In genomic region chr17:64732336-64733006, GRCh38 we compare ENCODE assay signal across 15 cellular contexts.
DNase-seq lines count a peak whose midpoint lies in the region; ATAC-seq, FAIRE-seq and TF ChIP-seq lines count a peak whose summit lies in the region.
"Had no signal": no experiment of that assay in that cellular context is flagged by ENCODE, and none has a peak within 500 bp of the region (broad histone marks: within the 10 kb centered on the region; RNA-seq: fewer than 3 reads in every experiment).

No MANE protein-coding gene starts in this region.

- peak overlapping the region; percentile 78 for H3K4me2 ChIP-seq in A549
- H3K4me2 ChIP-seq in IMR-90 (ENCODE audit: low read depth, low read length), result peak overlapping the region; percentile 20

- H4K20me1 ChIP-seq in IMR-90 (ENCODE audit: insufficient read depth, low read length), result no peaks in the 10 kb centered on the region

- peaks cover 0 to 2% (median 0%) of the 10 kb centered on the region in 8 donors for H3K9me3 Mint-ChIP-seq in CD4-positive, alpha-beta memory T cell
- no peaks in the 10 kb centered on the region for H3K9me3 Mint-ChIP-seq in activated T-helper 2 cell treated with anti-CD3 and anti-CD28 coated beads, Interferon-gamma antibody, Interleukin-2, Interleukin-4, amounts not matched to agents 10 μg/mL and 5 μg/mL and 100 μg/mL, durations not matched to agents 14 hours and 24 hours and 36 hours
- H3K9me3 Mint-ChIP-seq in stimulated activated memory B cell treated with anti-CD40 and anti-IgM and Interleukin-4, amounts not matched to agents 10 μg/mL and 1 μg/mL and 100 μg/mL, for 72 hours, result no peaks in the 10 kb centered on the region

- dilution Hi-C loops in IMR-90 (cut with HindIII; ENCODE audit: low sequenced_read_pairs, unreplicated experiment), result no loop called here

- H3K9ac ChIP-seq in IMR-90 (ENCODE audit: low read depth, low read length), result no peak overlapping the region

- H3K4ac ChIP-seq in IMR-90 (ENCODE audit: low read depth, low read length), result peak overlapping the region; percentile 97

- H3K9me3 ChIP-seq in A549 (no peaks in the 10 kb centered on the region), IMR-90 (ENCODE audit: control insufficient read depth, insufficient read depth, low read length) (no peaks in the 10 kb centered on the region)
- H3K9me3 ChIP-seq in CD4-positive, alpha-beta memory T cell (ENCODE audit: control insufficient read depth in 1 of 2, low read length in 2 of 2), result no peaks in the 10 kb centered on the region
- H3K9me3 ChIP-seq: vagina had no signal

- H2AK9ac ChIP-seq in IMR-90 (replicated peaks; ENCODE audit: low read depth, low read length, poor library complexity), result no peak overlapping the region

- H4K8ac ChIP-seq in IMR-90 (ENCODE audit: low read depth in 2 of 2, low read length in 2 of 2), result peak overlapping the region; percentile 76 to 78

- H3K27me3 Mint-ChIP-seq in CD4-positive, alpha-beta memory T cell, result no peaks in the 10 kb centered on the region
- no peaks in the 10 kb centered on the region for H3K27me3 Mint-ChIP-seq in activated T-helper 2 cell treated with anti-CD3 and anti-CD28 coated beads, Interferon-gamma antibody, Interleukin-2, Interleukin-4, amounts not matched to agents 10 μg/mL and 5 μg/mL and 100 μg/mL, durations not matched to agents 14 hours and 24 hours and 36 hours (ENCODE audit: low read depth)
- no peaks in the 10 kb centered on the region for H3K27me3 Mint-ChIP-seq in stimulated activated memory B cell treated with anti-CD40 and anti-IgM and Interleukin-4, amounts not matched to agents 10 μg/mL and 1 μg/mL and 100 μg/mL, for 72 hours
- H3K27me3 Mint-ChIP-seq: B cell had no signal

- TF ChIP-seq POLR2A in A549 (IDR thresholded peaks at IDR 0.05; ENCODE audit: low read length) (no peak), IMR-90 (IDR thresholded peaks at IDR 0.05; ENCODE audit: low read depth, low read length) (no peak)

- TF ChIP-seq RAD21 in A549 (conservative IDR thresholded peaks at IDR 0.05 in 1 of 2, IDR thresholded peaks at IDR 0.05 in 1 of 2), result no peak
- TF ChIP-seq RAD21 in IMR-90 (IDR thresholded peaks at IDR 0.05; ENCODE audit: low read length), result 0 out of 2 replicates have a peak, but pooled peaks have one; percentile 6

- H3K18ac ChIP-seq in IMR-90 (ENCODE audit: low read depth, low read length), result peak overlapping the region; percentile 70

- peak overlapping the region; percentile 68 for H3K56ac ChIP-seq in IMR-90 (ENCODE audit: extremely low read depth, insufficient read depth, low read length)

- intact Hi-C loops in IMR-90 (cut with micrococcal nuclease), result no loop called here
- intact Hi-C loops in CD4-positive, alpha-beta memory T cell (cut with micrococcal nuclease), result no loop called here
- intact Hi-C loops in activated T-helper 2 cell treated with anti-CD3 and anti-CD28 coated beads, Interferon-gamma antibody, Interleukin-2, Interleukin-4, amounts not matched to agents 10 μg/mL and 5 μg/mL and 100 μg/mL, durations not matched to agents 14 hours and 24 hours and 36 hours (cut with micrococcal nuclease), result loop anchor here (10.0 kb wide), 1 partner anchor 68 kb away; the partner anchor contains the start of gene SMURF2

- H2BK5ac ChIP-seq in IMR-90 (ENCODE audit: low read depth, low read length, poor library complexity, severe bottlenecking), result peak overlapping the region; percentile 83

- FAIRE-seq in A549 (lab: Jason Lieb, UNC), result no peak
- FAIRE-seq: GM12878 had no signal

- no peaks in the 10 kb centered on the region for H3K27me3 ChIP-seq in IMR-90 (ENCODE audit: control insufficient read depth, insufficient read depth, low read length)
- H3K27me3 ChIP-seq in CD4-positive, alpha-beta memory T cell (ENCODE audit: insufficient read depth, low read length), result no peaks in the 10 kb centered on the region
- H3K27me3 ChIP-seq: cardiac muscle cell, vagina had no signal

- no peak overlapping the region for H3K27ac Mint-ChIP-seq in CD4-positive, alpha-beta memory T cell
- no peak overlapping the region for H3K27ac Mint-ChIP-seq in activated T-helper 2 cell treated with anti-CD3 and anti-CD28 coated beads, Interferon-gamma antibody, Interleukin-2, Interleukin-4, amounts not matched to agents 10 μg/mL and 5 μg/mL and 100 μg/mL, durations not matched to agents 14 hours and 24 hours and 36 hours
- H3K27ac Mint-ChIP-seq in stimulated activated memory B cell treated with anti-CD40 and anti-IgM and Interleukin-4, amounts not matched to agents 10 μg/mL and 1 μg/mL and 100 μg/mL, for 72 hours, result no peak overlapping the region
- H3K27ac Mint-ChIP-seq: B cell had no signal

- no peak overlapping the region for H3K4me3 Mint-ChIP-seq in CD4-positive, alpha-beta memory T cell
- no peak overlapping the region for H3K4me3 Mint-ChIP-seq in activated T-helper 2 cell treated with anti-CD3 and anti-CD28 coated beads, Interferon-gamma antibody, Interleukin-2, Interleukin-4, amounts not matched to agents 10 μg/mL and 5 μg/mL and 100 μg/mL, durations not matched to agents 14 hours and 24 hours and 36 hours (ENCODE audit: low read depth)
- no peak overlapping the region for H3K4me3 Mint-ChIP-seq in stimulated activated memory B cell treated with anti-CD40 and anti-IgM and Interleukin-4, amounts not matched to agents 10 μg/mL and 1 μg/mL and 100 μg/mL, for 72 hours
- H3K4me3 Mint-ChIP-seq: B cell had no signal

- H3K9me1 ChIP-seq in IMR-90 (ENCODE audit: insufficient read depth, low read length), result peaks cover 26% of the 10 kb centered on the region

- H3K36me3 ChIP-seq in IMR-90 (ENCODE audit: control insufficient read depth, insufficient read depth, low read length), result no peaks in the 10 kb centered on the region
- no peaks in the 10 kb centered on the region for H3K36me3 ChIP-seq in CD4-positive, alpha-beta memory T cell (ENCODE audit: insufficient read depth, low read length)
- H3K36me3 ChIP-seq: cardiac muscle cell, vagina had no signal

- peak overlapping the region; percentile 89 for H2BK20ac ChIP-seq in IMR-90 (ENCODE audit: low read depth, low read length)

- H3K36me3 Mint-ChIP-seq in CD4-positive, alpha-beta memory T cell, result no peaks in the 10 kb centered on the region
- H3K36me3 Mint-ChIP-seq in activated T-helper 2 cell treated with anti-CD3 and anti-CD28 coated beads, Interferon-gamma antibody, Interleukin-2, Interleukin-4, amounts not matched to agents 10 μg/mL and 5 μg/mL and 100 μg/mL, durations not matched to agents 14 hours and 24 hours and 36 hours (ENCODE audit: low read depth), result no peaks in the 10 kb centered on the region
- H3K36me3 Mint-ChIP-seq in stimulated activated memory B cell treated with anti-CD40 and anti-IgM and Interleukin-4, amounts not matched to agents 10 μg/mL and 1 μg/mL and 100 μg/mL, for 72 hours, result no peaks in the 10 kb centered on the region

- peak overlapping the region; percentile 99 for H2BK15ac ChIP-seq in IMR-90 (ENCODE audit: low read depth, low read length)

- peak overlapping the region; percentile 95 for H3K14ac ChIP-seq in IMR-90 (replicated peaks; ENCODE audit: low read depth, low read length)

- H3K4me1 ChIP-seq in A549, result peaks cover 47% of the 10 kb centered on the region
- H3K4me1 ChIP-seq in IMR-90 (ENCODE audit: control insufficient read depth, insufficient read depth, low read length), result peaks cover 27% of the 10 kb centered on the region
- no peaks in the 10 kb centered on the region for H3K4me1 ChIP-seq in CD4-positive, alpha-beta memory T cell (ENCODE audit: insufficient read depth, low read length)

- peak overlapping the region; percentile 96 for H4K91ac ChIP-seq in IMR-90 (ENCODE audit: insufficient read depth, low read depth, low read length)

- no TSS peak for BruUV-seq in IMR-90 (replicated peaks; lab: Mats Ljungman, UMichigan)

- in situ Hi-C loops in IMR-90 (cut with MboI; ENCODE audit: low sequenced_read_pairs), result loop anchor here (5.0 kb wide), 1 partner anchor 70 kb away; the partner anchor contains the start of gene SMURF2

- TF ChIP-seq CTCF in A549 (IDR thresholded peaks at IDR 0.05), result no peak
- TF ChIP-seq CTCF in IMR-90 (conservative IDR thresholded peaks at IDR 0.05; ENCODE audit: low read depth, low read length), result no peak

- H3K4me3 ChIP-seq in A549 (no peak overlapping the region), IMR-90 (ENCODE audit: insufficient read depth, low read depth, low read length) (no peak overlapping the region)
- H3K4me3 ChIP-seq in CD4-positive, alpha-beta memory T cell (ENCODE audit: low read length in 2 of 2), result no peak overlapping the region
- H3K4me3 ChIP-seq: cardiac muscle cell, GM12878, vagina had no signal

- TF ChIP-seq EP300 in A549 (IDR thresholded peaks at IDR 0.05), result no peak

- H3K23ac ChIP-seq in IMR-90 (ENCODE audit: low read depth, low read length), result peak overlapping the region; percentile 97

- 6% methylated on average over 12 of the region's 12 CpGs for WGBS in A549 (ENCODE audit: missing lambda C conversion rate)
- WGBS in IMR-90 (ENCODE audit: extremely low coverage in 2 of 2, insufficient read length in 1 of 2), 2 experiments, result 0% methylated on average over 2 of the region's 12 CpGs; no CpG with 5 or more reads in 1 of the 2 experiments

- H2BK120ac ChIP-seq in IMR-90 (ENCODE audit: low read depth, low read length), result peak overlapping the region; percentile 98

- H3K79me1 ChIP-seq in IMR-90 (ENCODE audit: low read depth in 1 of 2, low read length in 2 of 2), result peaks cover 3 to 82% of the 10 kb centered on the region in 2 experiments; a peak in 2 of 4 replicates

- H3K4me1 Mint-ChIP-seq in CD4-positive, alpha-beta memory T cell, result peaks cover 5 to 6% (median 6%) of the 10 kb centered on the region in 4 donors
- H3K4me1 Mint-ChIP-seq in activated T-helper 2 cell treated with anti-CD3 and anti-CD28 coated beads, Interferon-gamma antibody, Interleukin-2, Interleukin-4, amounts not matched to agents 10 μg/mL and 5 μg/mL and 100 μg/mL, durations not matched to agents 14 hours and 24 hours and 36 hours (ENCODE audit: low read depth), result peaks cover 7% of the 10 kb centered on the region
- peaks cover 7% of the 10 kb centered on the region for H3K4me1 Mint-ChIP-seq in stimulated activated memory B cell treated with anti-CD40 and anti-IgM and Interleukin-4, amounts not matched to agents 10 μg/mL and 1 μg/mL and 100 μg/mL, for 72 hours

- peak overlapping the region; percentile 24 for H2AFZ ChIP-seq in IMR-90 (replicated peaks; ENCODE audit: low read length, poor library complexity)

- H3K27ac ChIP-seq in A549 (peak overlapping the region; percentile 80 to 84), IMR-90 (ENCODE audit: insufficient read depth, low read length) (peak overlapping the region; percentile 73)
- H3K27ac ChIP-seq in CD4-positive, alpha-beta memory T cell (ENCODE audit: low read depth, low read length), result no peak overlapping the region
- H3K27ac ChIP-seq: cardiac muscle cell, vagina had no signal

- CTCF ChIA-PET in A549 (lab: Yijun Ruan, JAX) (interaction anchor here (0.6 to 1.5 kb wide), 4 partner anchors 45 to 109 kb away, joined by 3 to 4 read pairs (median 3); no protein-coding TSS in a partner anchor), IMR-90 (lab: Yijun Ruan, JAX) (interaction anchor here (0.7 kb wide), 1 partner anchor 7 kb away, joined by 3 read pairs; no protein-coding TSS in a partner anchor)
- CTCF ChIA-PET in CD4-positive, alpha-beta memory T cell (lab: Charles Lee; ENCODE audit: partially characterized antibody), result no interaction called here

- POLR2A ChIA-PET in A549 (lab: Yijun Ruan, JAX), result no interaction called here
- POLR2A ChIA-PET in IMR-90 (lab: Charles Lee; ENCODE audit: unreplicated experiment), result interaction anchor here (0.6 kb wide), 1 partner anchor 13 kb away, joined by 3 read pairs; no protein-coding TSS in a partner anchor
- POLR2A ChIA-PET in CD4-positive, alpha-beta memory T cell (lab: Charles Lee; ENCODE audit: partially characterized antibody), result no interaction called here

- H2AK5ac ChIP-seq in IMR-90 (ENCODE audit: low read depth, low read length), result peak overlapping the region; percentile 98

- peak; percentile 66 for ATAC-seq in A549
- ATAC-seq in IMR-90 (ENCODE audit: low read depth), result peak; percentile 53
- peak; percentile 55 for ATAC-seq in left lobe of liver
- no peak for ATAC-seq in stimulated activated memory B cell treated with anti-CD40 and anti-IgM and Interleukin-4, amounts not matched to agents 10 μg/mL and 1 μg/mL and 100 μg/mL, for 72 hours
- no peak for ATAC-seq in HG03439 (IDR thresholded peaks at IDR 0.05; ENCODE audit: unreplicated experiment)
- ATAC-seq: GM12878 had no signal

- DNase-seq in A549 (ENCODE audit: low read depth in 1 of 2, low spot score in 1 of 2), result peak; percentile 57 to 67
- DNase-seq in IMR-90, result peak; percentile 81
- peak; percentile 58 for DNase-seq in brain pericyte (ENCODE audit: low read depth, low spot score)
- peak; percentile 48 for DNase-seq in left lobe of liver (ENCODE audit: low spot score)
- DNase-seq in CD4-positive, alpha-beta memory T cell, result no peak
- no peak for DNase-seq in activated T-helper 2 cell treated with anti-CD3 and anti-CD28 coated beads, Interferon-gamma antibody, Interleukin-2, Interleukin-4, amounts not matched to agents 10 μg/mL and 5 μg/mL and 100 μg/mL, durations not matched to agents 14 hours and 24 hours and 36 hours (ENCODE audit: low spot score)
- DNase-seq: activated CD8-positive, alpha-beta memory T cell treated with anti-CD3 and anti-CD28 coated beads, Interleukin-2, amount 50 U/mL, for 48 hours; hippocampal formation; NCI-H2029 treated with DMSO at 0.1 percent for 48 hours had no signal

- peak overlapping the region; percentile 40 for H4K5ac ChIP-seq in IMR-90 (ENCODE audit: low read depth, low read length)

Comparison
In these comparisons a context has a peak if more than half of its experiments do, and no peak if none do; other contexts are left out.
1. ATAC-seq: peak in A549 (2 of 2), IMR-90 (single experiment) and left lobe of liver (single experiment); none in stimulated activated memory B cell treated with anti-CD40 and anti-IgM and Interleukin-4, amounts not matched to agents 10 μg/mL and 1 μg/mL and 100 μg/mL, for 72 hours (single experiment) and HG03439 (single experiment).
2. DNase-seq: peak in A549 (2 of 2), IMR-90 (single experiment), brain pericyte (single experiment) and left lobe of liver (single experiment); none in CD4-positive, alpha-beta memory T cell (0 of 5) and activated T-helper 2 cell treated with anti-CD3 and anti-CD28 coated beads, Interferon-gamma antibody, Interleukin-2, Interleukin-4, amounts not matched to agents 10 μg/mL and 5 μg/mL and 100 μg/mL, durations not matched to agents 14 hours and 24 hours and 36 hours (single experiment).